ENCODE assay signal across 14 cellular contexts in genomic region chr12:124191024-124191359, GRCh38.
DNase-seq lines count a peak whose midpoint lies in the region; ATAC-seq, FAIRE-seq and TF ChIP-seq lines count a peak whose summit lies in the region.
"Had no signal": no experiment of that assay in that cellular context is flagged by ENCODE, and none has a peak within 500 bp of the region (broad histone marks: within the 10 kb centered on the region; RNA-seq: fewer than 3 reads in every experiment).

No MANE protein-coding gene starts in this region.

- TF ChIP-seq RAD21 in H1 (IDR thresholded peaks at IDR 0.05 in 1 of 2, conservative IDR thresholded peaks at IDR 0.05 in 1 of 2; ENCODE audit: low read depth in 2 of 2, low read length in 2 of 2): no peak

- H2BK120ac ChIP-seq in H1 (replicated peaks; ENCODE audit: low read depth, low read length): no peak overlapping the region

- H3K9ac ChIP-seq in NT2/D1 (ENCODE audit: insufficient read length, low read depth) (no peak overlapping the region), H1 (replicated peaks in 1 of 4; ENCODE audit: extremely low read depth in 1 of 4, low read depth in 3 of 4, low read length in 3 of 4) (no peak overlapping the region)

- ATAC-seq in upper lobe of right lung: peak; percentile 21
- no peak for ATAC-seq in HG02973 (IDR thresholded peaks at IDR 0.05; ENCODE audit: unreplicated experiment)

- no peaks in the 10 kb centered on the region for H4K20me1 ChIP-seq in H1 (replicated peaks in 1 of 2; ENCODE audit: control insufficient read depth in 1 of 2, insufficient read depth in 2 of 2, low read length in 2 of 2)

- no peak overlapping the region for H3K4ac ChIP-seq in H1 (replicated peaks; ENCODE audit: insufficient read length, low read depth, low read length)

- no TSS peak for BruUV-seq in MCF 10A (replicated peaks; lab: Mats Ljungman, UMichigan)

- TF ChIP-seq EP300 in H1 (IDR thresholded peaks at IDR 0.05; ENCODE audit: borderline replicate concordance in 1 of 2, low read depth in 2 of 2, low read length in 2 of 2): no peak

- H2BK12ac ChIP-seq in H1 (ENCODE audit: low read depth, low read length): no peak overlapping the region

- intact Hi-C loops in MCF 10A (cut with micrococcal nuclease) (no loop called here), breast epithelium (cut with DNase I; ENCODE audit: low total_unique reads) (no loop called here), upper lobe of right lung (cut with DNase I) (no loop called here)

- no peak overlapping the region for H3K14ac ChIP-seq in H1 (ENCODE audit: insufficient read length)

- H4K91ac ChIP-seq in H1 (replicated peaks; ENCODE audit: insufficient read length, low read length): no peak overlapping the region

- H4K5ac ChIP-seq in H1 (ENCODE audit: insufficient read length, low read depth, low read length): no peak overlapping the region

- peaks cover 6% of the 10 kb centered on the region for H3K36me3 Mint-ChIP-seq in MCF 10A (ENCODE audit: insufficient read depth, unreplicated experiment)

- no peaks in the 10 kb centered on the region for H3K4me1 ChIP-seq in breast epithelium
- H3K4me1 ChIP-seq in NT2/D1 (ENCODE audit: insufficient read depth, insufficient read length): peaks cover 10% of the 10 kb centered on the region
- H3K4me1 ChIP-seq in H1 (replicated peaks in 1 of 4; ENCODE audit: control insufficient read depth in 3 of 4, insufficient read depth in 4 of 4, low read length in 3 of 4): peaks cover 0 to 9% (median 0%) of the 10 kb centered on the region in 4 experiments; a peak in 4 of 7 replicates
- H3K4me1 ChIP-seq in upper lobe of right lung: peaks cover 8% of the 10 kb centered on the region

- CTCF ChIA-PET in MCF 10A (lab: Yijun Ruan, JAX): no interaction called here
- CTCF ChIA-PET in H1 (lab: Charles Lee; ENCODE audit: partially characterized antibody): no interaction called here

- H3K36me3 ChIP-seq in breast epithelium: no peaks in the 10 kb centered on the region
- no peaks in the 10 kb centered on the region for H3K36me3 ChIP-seq in NT2/D1 (ENCODE audit: insufficient read depth, insufficient read length, low read length)
- no peaks in the 10 kb centered on the region for H3K36me3 ChIP-seq in H1 (ENCODE audit: control insufficient read depth in 2 of 4, insufficient read depth in 4 of 4, low read length in 3 of 4)
- no peaks in the 10 kb centered on the region for H3K36me3 ChIP-seq in upper lobe of right lung
- H3K36me3 ChIP-seq: left ventricle myocardium inferior had no signal

- no peak overlapping the region for H3K23ac ChIP-seq in H1 (ENCODE audit: insufficient read length)

- H3K4me2 ChIP-seq in H1 (ENCODE audit: insufficient read depth in 1 of 2, low read depth in 2 of 2, low read length in 2 of 2): no peak overlapping the region

- no peak overlapping the region for H2BK15ac ChIP-seq in H1 (ENCODE audit: low read length)

- H3K27ac ChIP-seq in breast epithelium (no peak overlapping the region), H1 (ENCODE audit: low read depth, low read length) (no peak overlapping the region), upper lobe of right lung (no peak overlapping the region)
- H3K27ac ChIP-seq: C4-2B, left ventricle myocardium inferior had no signal

- H3K23me2 ChIP-seq in H1 (ENCODE audit: low read depth, low read length): no peaks in the 10 kb centered on the region

- POLR2A ChIA-PET in MCF 10A (lab: Yijun Ruan, JAX): no interaction called here
- POLR2A ChIA-PET in H1 (lab: Charles Lee; ENCODE audit: partially characterized antibody): interaction anchor here (1.0 kb wide), 1 partner anchor 9 kb away, joined by 3 read pairs; no protein-coding TSS in a partner anchor

- DNase-seq in MCF 10A (ENCODE audit: unreplicated experiment) (peak; percentile 4), breast epithelium (ENCODE audit: low spot score in 2 of 2) (no peak), NT2/D1 (ENCODE audit: low read depth, low spot score) (peak; percentile 35), H1 (ENCODE audit: low read depth in 1 of 2, low spot score in 2 of 2) (no peak), upper lobe of right lung (no peak), GDM1 (lab: John Stamatoyannopoulos, UW) (no peak), NCI-H2227 treated with DMSO at 0.1 percent for 48 hours (lab: John Stamatoyannopoulos, UW) (no peak)
- DNase-seq: HCEC 1CT, left ventricle myocardium inferior, NCI-H526 treated with DMSO at 0.1 percent for 48 hours, right cardiac atrium had no signal

- H2AK5ac ChIP-seq in H1 (ENCODE audit: low read depth, low read length): no peak overlapping the region

- H3K27ac Mint-ChIP-seq in MCF 10A (ENCODE audit: low read depth, unreplicated experiment): no peak overlapping the region

- H2BK5ac ChIP-seq in H1 (ENCODE audit: low read depth, low read length): no peak overlapping the region

- H3K4me1 Mint-ChIP-seq in MCF 10A (ENCODE audit: insufficient read depth, unreplicated experiment): no peaks in the 10 kb centered on the region

- no peak overlapping the region for H3K18ac ChIP-seq in H1 (ENCODE audit: extremely low read depth, low read length)

- no peaks in the 10 kb centered on the region for H3K79me1 ChIP-seq in H1 (ENCODE audit: low read depth, low read length)

- peaks cover 15% of the 10 kb centered on the region for H3K27me3 Mint-ChIP-seq in MCF 10A (ENCODE audit: insufficient read depth, unreplicated experiment)

- H3K9me3 ChIP-seq in breast epithelium: no peaks in the 10 kb centered on the region
- H3K9me3 ChIP-seq in NT2/D1 (ENCODE audit: insufficient read depth, low read length): 0 out of 2 replicates have a peak, but pooled peaks cover under 1% of the 10 kb centered on the region
- H3K9me3 ChIP-seq in H1 (ENCODE audit: insufficient read depth in 2 of 2, low read depth in 1 of 2, low read length in 1 of 2): peaks cover 0 to 3% of the 10 kb centered on the region in 2 experiments; a peak in 1 of 4 replicates
- H3K9me3 ChIP-seq in upper lobe of right lung: no peaks in the 10 kb centered on the region

- TF ChIP-seq POLR2A in breast epithelium (IDR thresholded peaks at IDR 0.05) (no peak), H1 (IDR thresholded peaks at IDR 0.05; ENCODE audit: control extremely low read depth in 1 of 2, low read depth in 2 of 2, low read length in 2 of 2) (no peak)

- WGBS in H1 (ENCODE audit: extremely low coverage in 1 of 2, insufficient coverage in 1 of 2, insufficient read length in 1 of 2, insufficient replicate concordance in 2 of 2, low coverage in 1 of 2, low lambda C conversion rate in 2 of 2, missing lambda C conversion rate in 1 of 2), 2 experiments: 100% methylated on average over 2 of the region's 3 CpGs; no CpG with 5 or more reads in 1 of the 2 experiments

- H3K4me3 ChIP-seq in breast epithelium: no peak overlapping the region
- H3K4me3 ChIP-seq in NT2/D1 (ENCODE audit: insufficient read length, low read depth): no peak overlapping the region
- no peak overlapping the region for H3K4me3 ChIP-seq in H1 (ENCODE audit: extremely low read depth in 1 of 4, insufficient read depth in 2 of 4, low read depth in 3 of 4, low read length in 4 of 4)
- no peak overlapping the region for H3K4me3 ChIP-seq in upper lobe of right lung
- H3K4me3 ChIP-seq: left ventricle myocardium inferior had no signal

- no peak for FAIRE-seq in H1 (lab: Jason Lieb, UNC)
- FAIRE-seq: GM18507 had no signal

- H2BK20ac ChIP-seq in H1 (ENCODE audit: low read length): no peak overlapping the region

- H3K4me3 Mint-ChIP-seq in MCF 10A (ENCODE audit: unreplicated experiment): no peak overlapping the region

- H2AFZ ChIP-seq in H1 (ENCODE audit: low read length): no peak overlapping the region

- H4K8ac ChIP-seq in H1 (ENCODE audit: extremely low read depth, insufficient read depth, low read length): no peak overlapping the region

- H3K56ac ChIP-seq in H1 (replicated peaks; ENCODE audit: insufficient read length, low read depth, low read length): no peak overlapping the region

- H3K27me3 ChIP-seq in breast epithelium (no peaks in the 10 kb centered on the region), NT2/D1 (ENCODE audit: insufficient read depth, insufficient read length) (no peaks in the 10 kb centered on the region), H1 (replicated peaks in 1 of 4; ENCODE audit: control insufficient read depth in 3 of 4, extremely low read depth in 1 of 4, insufficient read depth in 3 of 4, low read length in 3 of 4) (no peaks in the 10 kb centered on the region; a peak in 1 of 7 replicates), upper lobe of right lung (no peaks in the 10 kb centered on the region)

- no peak for TF ChIP-seq CTCF in MCF 10A (IDR thresholded peaks at IDR 0.05; ENCODE audit: unreplicated experiment)
- no peak for TF ChIP-seq CTCF in breast epithelium (IDR thresholded peaks at IDR 0.05)
- no peak for TF ChIP-seq CTCF in H1 (IDR thresholded peaks at IDR 0.05; ENCODE audit: control extremely low read depth in 1 of 3, insufficient read depth in 1 of 3, low read depth in 1 of 3, low read length in 3 of 3)
- no peak for TF ChIP-seq CTCF in upper lobe of right lung (IDR thresholded peaks at IDR 0.05)

- H3K79me2 ChIP-seq in H1 (ENCODE audit: control insufficient read depth in 1 of 2, insufficient read depth in 2 of 2, low read length in 2 of 2): no peaks in the 10 kb centered on the region

- H3K9me3 Mint-ChIP-seq in MCF 10A (ENCODE audit: unreplicated experiment): peaks cover 11% of the 10 kb centered on the region

TF ChIP-seq in H1, 55 proteins besides CTCF, POLR2A, EP300 and RAD21:
- TF ChIP-seq SAP30 (IDR thresholded peaks at IDR 0.05; ENCODE audit: insufficient read depth, insufficient replicate concordance, low read length): no peak
- TF ChIP-seq, protein P1, sequence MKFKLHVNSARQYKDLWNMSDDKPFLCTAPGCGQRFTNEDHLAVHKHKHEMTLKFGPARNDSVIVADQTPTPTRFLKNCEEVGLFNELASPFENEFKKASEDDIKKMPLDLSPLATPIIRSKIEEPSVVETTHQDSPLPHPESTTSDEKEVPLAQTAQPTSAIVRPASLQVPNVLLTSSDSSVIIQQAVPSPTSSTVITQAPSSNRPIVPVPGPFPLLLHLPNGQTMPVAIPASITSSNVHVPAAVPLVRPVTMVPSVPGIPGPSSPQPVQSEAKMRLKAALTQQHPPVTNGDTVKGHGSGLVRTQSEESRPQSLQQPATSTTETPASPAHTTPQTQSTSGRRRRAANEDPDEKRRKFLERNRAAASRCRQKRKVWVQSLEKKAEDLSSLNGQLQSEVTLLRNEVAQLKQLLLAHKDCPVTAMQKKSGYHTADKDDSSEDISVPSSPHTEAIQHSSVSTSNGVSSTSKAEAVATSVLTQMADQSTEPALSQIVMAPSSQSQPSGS (IDR thresholded peaks at IDR 0.05; ENCODE audit: low read length): peak; percentile 95

Comparison
In these comparisons a context has a peak if more than half of its experiments do, and no peak if none do; other contexts are left out.
1. DNase-seq: peak in MCF 10A (single experiment) and NT2/D1 (single experiment); none in breast epithelium (0 of 2), H1 (0 of 2), upper lobe of right lung (single experiment), GDM1 (single experiment) and NCI-H2227 treated with DMSO at 0.1 percent for 48 hours (single experiment).